In the genomic region with DNA sequence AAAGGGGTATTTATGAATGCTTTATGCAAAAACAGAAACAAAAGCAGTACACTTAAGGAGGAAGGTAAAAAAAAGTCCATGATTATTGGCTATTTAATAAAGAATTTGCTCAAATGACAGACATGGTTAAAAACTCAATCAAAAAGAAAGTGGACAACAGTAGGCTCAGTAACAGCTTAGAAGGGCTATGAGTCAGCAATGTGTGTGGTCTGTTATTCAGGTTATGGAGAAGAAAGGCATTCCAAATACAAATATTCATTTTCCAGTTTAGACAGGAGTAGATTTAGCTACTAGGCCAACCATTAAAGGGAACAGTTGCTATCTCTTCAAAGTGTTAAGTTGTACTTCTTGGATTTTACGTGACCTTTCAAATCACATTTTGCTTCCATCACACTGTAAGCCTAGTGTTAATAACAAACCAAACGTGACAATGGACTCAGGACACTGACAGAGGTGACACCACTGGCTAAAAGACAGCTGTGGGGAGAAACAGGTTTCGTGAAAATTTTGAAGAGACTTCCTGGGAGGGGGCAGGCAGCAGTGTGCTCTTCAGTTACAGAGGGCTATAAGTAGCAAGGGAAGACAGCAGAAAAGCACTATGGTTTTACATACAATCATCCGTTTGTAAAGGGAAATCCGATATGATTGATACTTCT, we compare ENCODE assay signal across 11 cellular contexts. TPM values are rescaled to one million over a fixed set of nuclear protein-coding genes. Genes with fewer than 3 reads are reported as not detected.
DNase-seq lines count a peak whose midpoint lies in the region; ATAC-seq and TF ChIP-seq lines count a peak whose summit lies in the region.
"Had no signal": no experiment of that assay in that cellular context is flagged by ENCODE, and none has a peak within 500 bp of the region (broad histone marks: within the 10 kb centered on the region; RNA-seq: fewer than 3 reads in every experiment).

No MANE protein-coding gene starts in this region.

- CTCF ChIA-PET in T-cell (lab: Charles Lee): no interaction called here

- H3K4me1 ChIP-seq in gastrocnemius medialis (peaks cover 8 to 22% of the 10 kb centered on the region in 2 donors), hepatocyte (ENCODE audit: insufficient read depth) (no peaks in the 10 kb centered on the region)

- no peak overlapping the region for H3K4me2 ChIP-seq in hepatocyte

- H3K4me3 ChIP-seq in foreskin fibroblast (ENCODE audit: low read depth in 1 of 2, low read length in 2 of 2): no peak overlapping the region
- no peak overlapping the region for H3K4me3 ChIP-seq in gastrocnemius medialis
- H3K4me3 ChIP-seq in hepatocyte: no peak overlapping the region
- H3K4me3 ChIP-seq: GM12878 had no signal

- H3K27me3 ChIP-seq in gastrocnemius medialis (no peaks in the 10 kb centered on the region), hepatocyte (no peaks in the 10 kb centered on the region)

- H3K36me3 Mint-ChIP-seq in T-cell: peaks cover 21% of the 10 kb centered on the region

- no peaks in the 10 kb centered on the region for H3K27me3 Mint-ChIP-seq in T-cell

- 73% methylated on average over 5 of the region's 5 CpGs for WGBS in hepatocyte (ENCODE audit: low lambda C conversion rate, missing lambda C conversion rate)

- H3K27ac ChIP-seq in gastrocnemius medialis: peak overlapping the region; percentile 40 to 70 (median 56)
- no peak overlapping the region for H3K27ac ChIP-seq in hepatocyte

- ATAC-seq in T-cell (replicated peaks in 1 of 4): no peak
- ATAC-seq in gastrocnemius medialis: peak; percentile 44 to 71
- ATAC-seq: GM12878 had no signal

- H3K9me3 ChIP-seq in gastrocnemius medialis: no peaks in the 10 kb centered on the region
- no peaks in the 10 kb centered on the region for H3K9me3 ChIP-seq in hepatocyte (ENCODE audit: low read depth)

- no peak for TF ChIP-seq CTCF in foreskin fibroblast (IDR thresholded peaks at IDR 0.05; ENCODE audit: low read depth, low read length)
- no peak for TF ChIP-seq CTCF in gastrocnemius medialis (IDR thresholded peaks at IDR 0.05 in 4 of 5, conservative IDR thresholded peaks at IDR 0.05 in 1 of 5)
- TF ChIP-seq CTCF in hepatocyte (IDR thresholded peaks at IDR 0.05; ENCODE audit: poor library complexity): no peak

- no peaks in the 10 kb centered on the region for H3K9me2 ChIP-seq in hepatocyte (replicated peaks; ENCODE audit: insufficient read depth)

- peak overlapping the region; percentile 50 to 74 for H3K27ac Mint-ChIP-seq in T-cell
- H3K27ac Mint-ChIP-seq: activated naive CD4-positive, alpha-beta T cell treated with anti-CD3 and anti-CD28 coated beads for 36 hours had no signal

- in situ Hi-C loops in gastrocnemius medialis (cut with MboI; ENCODE audit: low sequenced_read_pairs in 4 of 4): loop anchor here (25.0 kb wide), 2 partner anchors 125 to 400 kb away; no protein-coding TSS in a partner anchor
- in situ Hi-C loops in KBM-7 (cut with MboI; ENCODE audit: low pct_unique_long_range_greater_than_20kb, low sequenced_read_pairs): no loop called here

- H3K4me1 Mint-ChIP-seq in T-cell: peaks cover 4 to 10% (median 8%) of the 10 kb centered on the region in 3 donors

- H2AFZ ChIP-seq in hepatocyte: no peak overlapping the region

- POLR2A ChIA-PET in T-cell (lab: Charles Lee): no interaction called here

- DNase-seq in HCEC 1CT (peak; percentile 80), T-cell (no peak), foreskin fibroblast (peak; percentile 28 to 61), gastrocnemius medialis (no peak), KBM-7 (no peak), hepatocyte (ENCODE audit: low spot score) (no peak)
- DNase-seq in stimulated activated naive CD4-positive, alpha-beta T cell (lab: John Stamatoyannopoulos, UW): no peak
- DNase-seq: kidney, NCI-H1092 treated with DMSO at 0.1 percent for 48 hours had no signal

- TF ChIP-seq POLR2A in gastrocnemius medialis (IDR thresholded peaks at IDR 0.05): no peak

- intact Hi-C loops in gastrocnemius medialis (cut with DNase I; ENCODE audit: low total_unique reads): loop anchor here (5.0 to 10.0 kb wide), 3 partner anchors 80 to 340 kb away; a partner anchor contains a TSS

- no peaks in the 10 kb centered on the region for H3K79me2 ChIP-seq in hepatocyte

- no peaks in the 10 kb centered on the region for H3K36me3 ChIP-seq in gastrocnemius medialis
- no peaks in the 10 kb centered on the region for H3K36me3 ChIP-seq in hepatocyte (replicated peaks; ENCODE audit: insufficient read depth, low read depth)

- H4K20me1 ChIP-seq in hepatocyte (ENCODE audit: insufficient read depth, poor library complexity, severe bottlenecking): no peaks in the 10 kb centered on the region

- H3K4me3 Mint-ChIP-seq in T-cell: no peak overlapping the region
- H3K4me3 Mint-ChIP-seq: activated naive CD4-positive, alpha-beta T cell treated with anti-CD3 and anti-CD28 coated beads for 36 hours had no signal

- H3K9me3 Mint-ChIP-seq in T-cell: no peaks in the 10 kb centered on the region
- H3K9me3 Mint-ChIP-seq: activated naive CD4-positive, alpha-beta T cell treated with anti-CD3 and anti-CD28 coated beads for 36 hours had no signal

RNA-seq across cellular contexts. Expression of a gene that starts 41.7 kb away (rescaled TPM):
- total RNA-seq in T-cell (under 1 TPM; 0.33 to 0.73 (median 0.53) TPM), gastrocnemius medialis (1 to 10 TPM; 1.2 to 4.3 (median 2.9) TPM), hepatocyte (15.7 and 18.2 TPM in 2 replicates)
- polyA plus RNA-seq in hepatocyte: 6.7 and 10.2 TPM in 2 replicates

Comparison
In these comparisons a context has a peak if more than half of its experiments do, and no peak if none do; other contexts are left out.
1. DNase-seq: peak in HCEC 1CT (single experiment) and foreskin fibroblast (2 of 2); none in T-cell (0 of 34), gastrocnemius medialis (0 of 2), stimulated activated naive CD4-positive, alpha-beta T cell (0 of 6), KBM-7 (single experiment) and hepatocyte (single experiment).
2. ATAC-seq: peak in gastrocnemius medialis (2 of 2); none in T-cell (0 of 4).